ENCODE assay signal across 10 cellular contexts in the genomic region with DNA sequence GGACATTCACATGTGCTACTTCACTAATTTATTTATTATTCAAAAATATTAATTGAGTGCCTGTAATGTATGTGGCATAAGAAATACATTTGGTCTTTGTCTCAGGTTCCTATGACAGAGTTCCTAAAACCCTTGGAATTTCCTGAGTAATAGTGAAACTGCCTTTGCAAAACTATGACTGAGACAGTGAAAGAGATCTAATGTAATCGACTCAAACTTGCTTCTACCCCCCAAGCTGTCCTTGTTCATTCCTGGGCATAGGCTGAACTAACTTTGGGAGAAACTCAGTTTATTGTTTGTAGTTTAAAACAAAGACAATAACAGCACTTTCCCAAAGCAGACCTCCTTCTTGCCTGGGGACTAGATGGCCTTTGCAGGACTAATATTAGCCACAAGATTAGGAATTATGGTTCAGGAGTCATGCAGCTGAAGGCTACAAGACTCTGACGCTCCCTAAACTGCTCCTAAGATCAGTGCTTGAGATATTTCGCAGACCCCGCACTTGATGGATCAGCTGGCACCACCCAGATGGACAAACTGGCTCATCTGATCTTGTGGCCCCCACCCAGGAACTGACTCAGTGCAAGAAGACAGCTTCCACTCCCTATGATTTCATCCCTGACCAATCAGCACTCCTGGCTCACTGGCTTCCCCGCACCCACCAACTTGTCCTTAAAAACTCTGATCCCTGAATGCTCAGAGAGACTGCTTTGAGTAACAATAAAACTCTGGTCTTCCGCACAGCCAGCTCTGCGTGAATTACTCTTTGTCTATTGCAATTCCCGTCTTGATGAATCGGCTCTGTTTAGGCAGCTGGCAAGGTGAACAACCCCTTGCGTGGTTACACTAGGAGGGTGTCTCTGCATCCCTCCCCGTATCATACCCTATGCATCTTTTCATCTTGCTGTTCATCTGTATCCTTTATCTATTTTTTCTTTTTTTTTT. TPM values are rescaled to one million over a fixed set of nuclear protein-coding genes. Genes with fewer than 3 reads are reported as not detected.
DNase-seq lines count a peak whose midpoint lies in the region; ATAC-seq, FAIRE-seq and TF ChIP-seq lines count a peak whose summit lies in the region.
"Had no signal": no experiment of that assay in that cellular context is flagged by ENCODE, and none has a peak within 500 bp of the region (broad histone marks: within the 10 kb centered on the region; RNA-seq: fewer than 3 reads in every experiment).

No MANE protein-coding gene starts in this region.

- H3K4me3 ChIP-seq in smooth muscle cell: no peak overlapping the region

- H3K4me1 Mint-ChIP-seq in MCF 10A (ENCODE audit: insufficient read depth, unreplicated experiment): peaks cover 10% of the 10 kb centered on the region

- H3K4me1 ChIP-seq in smooth muscle cell (ENCODE audit: low read depth): peaks cover 14% of the 10 kb centered on the region

- no peaks in the 10 kb centered on the region for H3K9me3 ChIP-seq in smooth muscle cell (replicated peaks; ENCODE audit: low read depth)

- peak overlapping the region; percentile 92 for H3K27ac ChIP-seq in smooth muscle cell (ENCODE audit: low read depth)

- POLR2A ChIA-PET in MCF 10A (lab: Yijun Ruan, JAX): interaction anchor here (0.6 to 2.2 kb wide), 3 partner anchors 10 to 472 kb away, joined by 3 to 11 read pairs (median 3); partner anchors contain the start of gene NRBF2

- DNase-seq in HS-5 (ENCODE audit: low read depth) (peak; percentile 34), MCF 10A (ENCODE audit: unreplicated experiment) (peak; percentile 39), left ventricle myocardium superior (peak; percentile 52), smooth muscle cell (lab: John Stamatoyannopoulos, UW; ENCODE audit: unreplicated experiment) (no peak), 8988T (no peak), GM12892 (ENCODE audit: insufficient read length) (no peak), NCI-H2196 (lab: John Stamatoyannopoulos, UW; ENCODE audit: unreplicated experiment) (no peak)
- DNase-seq in activated CD8-positive, alpha-beta memory T cell treated with anti-CD3 and anti-CD28 coated beads for 24 hours: no peak
- DNase-seq: DMS53, NCI-H2081 had no signal

- H3K36me3 ChIP-seq in smooth muscle cell (ENCODE audit: low read depth): no peaks in the 10 kb centered on the region

- no peaks in the 10 kb centered on the region for H3K36me3 Mint-ChIP-seq in MCF 10A (ENCODE audit: insufficient read depth, unreplicated experiment)

- CTCF ChIA-PET in MCF 10A (lab: Yijun Ruan, JAX): interaction anchor here (0.6 to 1.4 kb wide), 3 partner anchors 11 to 668 kb away, joined by 3 to 5 read pairs (median 4); no protein-coding TSS in a partner anchor

- 27% methylated on average over 11 of the region's 11 CpGs for WGBS in smooth muscle cell (ENCODE audit: low lambda C conversion rate)

- peak overlapping the region; percentile 84 for H3K27ac Mint-ChIP-seq in MCF 10A (ENCODE audit: low read depth, unreplicated experiment)

- H3K27me3 ChIP-seq in smooth muscle cell (ENCODE audit: low read depth): no peaks in the 10 kb centered on the region

- peak overlapping the region; percentile 55 for H3K9ac ChIP-seq in smooth muscle cell (ENCODE audit: low read depth)

- TF ChIP-seq CTCF in MCF 10A (IDR thresholded peaks at IDR 0.05; ENCODE audit: unreplicated experiment): no peak
- TF ChIP-seq CTCF in smooth muscle cell (IDR thresholded peaks at IDR 0.05; ENCODE audit: borderline replicate concordance, insufficient read depth, poor library complexity, severe bottlenecking): no peak

- H3K27me3 Mint-ChIP-seq in MCF 10A (ENCODE audit: insufficient read depth, unreplicated experiment): no peaks in the 10 kb centered on the region

- no peaks in the 10 kb centered on the region for H3F3A ChIP-seq in smooth muscle cell (ENCODE audit: low read depth)

- peak overlapping the region; percentile 75 for H2AFZ ChIP-seq in smooth muscle cell (ENCODE audit: low read depth)

- H3K4me3 Mint-ChIP-seq in MCF 10A (ENCODE audit: unreplicated experiment): peak overlapping the region; percentile 36

- TSS peak; percentile 98 for BruUV-seq in MCF 10A (replicated peaks; lab: Mats Ljungman, UMichigan)

- H3K9me3 Mint-ChIP-seq in MCF 10A (ENCODE audit: unreplicated experiment): no peaks in the 10 kb centered on the region

- TF ChIP-seq POLR2A in GM12892 (IDR thresholded peaks at IDR 0.05; ENCODE audit: low read depth, low read length): no peak

- peak; percentile 59 for ATAC-seq in left ventricle myocardium superior

- FAIRE-seq in GM12892 (lab: Jason Lieb, UNC): no peak

- H3K4me2 ChIP-seq in smooth muscle cell: peak overlapping the region; percentile 79

- H4K20me1 ChIP-seq in smooth muscle cell (ENCODE audit: low read depth): no peaks in the 10 kb centered on the region

- intact Hi-C loops in MCF 10A (cut with micrococcal nuclease) (no loop called here), left ventricle myocardium superior (cut with micrococcal nuclease) (no loop called here)

- H3K79me2 ChIP-seq in smooth muscle cell (ENCODE audit: low read depth): no peaks in the 10 kb centered on the region

RNA-seq across cellular contexts. Expression of gene NRBF2, which starts 27.0 kb away (rescaled TPM):
- total RNA-seq in MCF 10A (2022): 44.9 and 56.9 TPM in 2 replicates
- 8.5 TPM for total RNA-seq in left ventricle myocardium superior
- total RNA-seq in smooth muscle cell: 65.5 and 69.2 TPM in 2 replicates
- 48.0 and 61.9 TPM in 2 replicates for polyA plus RNA-seq in smooth muscle cell
- polyA plus RNA-seq in GM12892 (2012; ENCODE audit: missing spikeins): 31.8 TPM

Comparison
In these comparisons a context has a peak if more than half of its experiments do, and no peak if none do; other contexts are left out.
1. DNase-seq: peak in HS-5 (single experiment), MCF 10A (single experiment) and left ventricle myocardium superior (single experiment); none in smooth muscle cell (single experiment), activated CD8-positive, alpha-beta memory T cell treated with anti-CD3 and anti-CD28 coated beads for 24 hours (single experiment), 8988T (single experiment), GM12892 (single experiment) and NCI-H2196 (single experiment).